8 cellular contexts compared by ENCODE assay signal in the genomic region with DNA sequence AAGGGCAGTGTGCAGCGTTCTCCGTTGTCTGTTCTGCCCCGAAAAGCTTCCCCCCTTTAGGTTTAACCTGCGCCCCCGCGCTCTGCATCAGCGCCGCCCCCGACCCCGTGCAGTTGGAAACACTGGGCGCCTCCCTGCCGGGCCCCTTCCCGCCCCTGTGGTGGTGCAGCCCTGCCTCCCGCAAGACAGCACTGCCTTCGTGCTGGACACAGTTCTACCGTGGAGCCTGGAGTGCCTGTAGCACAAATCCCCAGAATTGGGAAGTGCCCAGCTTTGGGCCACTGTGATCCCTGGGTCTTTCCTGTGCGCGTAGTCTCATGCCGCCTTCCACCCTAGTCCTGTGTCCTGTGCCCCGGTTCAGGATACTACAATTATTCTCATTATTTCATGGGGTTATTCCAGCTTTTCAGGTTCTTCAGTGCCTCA. TPM values are rescaled to one million over a fixed set of nuclear protein-coding genes. Genes with fewer than 3 reads are reported as not detected.
DNase-seq lines count a peak whose midpoint lies in the region; ATAC-seq and TF ChIP-seq lines count a peak whose summit lies in the region.
"Not testable (repeated sequence)": the region's sequence is repeated elsewhere in the genome, so short reads cannot be mapped to it uniquely, and the experiment has no call there.

No MANE protein-coding gene starts in this region.

- H3K27me3 Mint-ChIP-seq in CD8-positive, alpha-beta T cell (ENCODE audit: low read depth); naive B cell; stimulated activated naive B cell treated with anti-CD40 and anti-IgM and Interleukin-4, amounts not matched to agents 10 μg/mL and 1 μg/mL and 100 μg/mL, for 72 hours: not testable (repeated sequence)

- intact Hi-C loops in CD8-positive, alpha-beta T cell (cut with DNase I, micrococcal nuclease); PC-9 (cut with micrococcal nuclease; ENCODE audit: unreplicated experiment); cardiac septum (cut with DNase I): not testable (repeated sequence)

- not testable (repeated sequence) for H3K9me3 ChIP-seq in CD8-positive, alpha-beta T cell (ENCODE audit: low read length); PC-9 (ENCODE audit: insufficient read depth, low read depth)

- not testable (repeated sequence) for ATAC-seq in CD8-positive, alpha-beta T cell; naive B cell (ENCODE audit: low read depth in 2 of 2)
- peak in 1 of 2 donors; percentile 29 for ATAC-seq in stimulated activated naive B cell treated with anti-CD40 and anti-IgM and Interleukin-4, amounts not matched to agents 10 μg/mL and 1 μg/mL and 100 μg/mL, for 72 hours (replicated peaks)

- H3K27ac ChIP-seq in CD8-positive, alpha-beta T cell (ENCODE audit: low read depth, low read length) = not testable (repeated sequence)
- H3K27ac ChIP-seq in PC-9 = 0 out of 2 replicates have a peak overlapping the region, but pooled peaks have one; percentile 39

- peak overlapping the region; percentile 95 for H3K4me2 ChIP-seq in PC-9

- not testable (repeated sequence) for H3K79me2 ChIP-seq in PC-9 (ENCODE audit: low read depth)

- not testable (repeated sequence) for H3F3A ChIP-seq in PC-9 (ENCODE audit: insufficient read depth, low read depth)

- not testable (repeated sequence) for BruUV-seq in PC-9 (replicated peaks; lab: Mats Ljungman, UMichigan)

- peaks cover 20% of the 10 kb centered on the region for H3K4me1 Mint-ChIP-seq in CD8-positive, alpha-beta T cell (ENCODE audit: low read depth)
- peaks cover 0 to 20% (median 6%) of the 10 kb centered on the region in 3 donors for H3K4me1 Mint-ChIP-seq in naive B cell
- peaks cover 11 to 15% of the 10 kb centered on the region in 2 donors for H3K4me1 Mint-ChIP-seq in stimulated activated naive B cell treated with anti-CD40 and anti-IgM and Interleukin-4, amounts not matched to agents 10 μg/mL and 1 μg/mL and 100 μg/mL, for 72 hours

- H3K4me3 Mint-ChIP-seq in CD8-positive, alpha-beta T cell = peak overlapping the region; percentile 74
- peak overlapping the region; percentile 48 to 92 (median 76) for H3K4me3 Mint-ChIP-seq in naive B cell
- peak overlapping the region; percentile 72 to 84 for H3K4me3 Mint-ChIP-seq in stimulated activated naive B cell treated with anti-CD40 and anti-IgM and Interleukin-4, amounts not matched to agents 10 μg/mL and 1 μg/mL and 100 μg/mL, for 72 hours

- peak overlapping the region; percentile 74; the same call in 1 of the 2 replicates for H2AFZ ChIP-seq in PC-9

- H3K27me3 ChIP-seq in CD8-positive, alpha-beta T cell (ENCODE audit: insufficient read depth, low read length); PC-9 (ENCODE audit: insufficient read depth, low read depth): not testable (repeated sequence)

- CTCF ChIA-PET in CD8-positive, alpha-beta T cell (lab: Charles Lee); PC-9 (lab: Charles Lee): not testable (repeated sequence)

- peak in 1 of 7 experiments; percentile 50 for DNase-seq in CD8-positive, alpha-beta T cell
- DNase-seq in PC-9 (peak; percentile 36 to 61), cardiac septum (ENCODE audit: low spot score) (peak; percentile 73)
- DNase-seq in activated CD8-positive, alpha-beta memory T cell treated with anti-CD3 and anti-CD28 coated beads, Interleukin-2, amount 50 U/mL, for 4 hours = peak; percentile 55
- DNase-seq in activated naive CD8-positive, alpha-beta T cell treated with anti-CD3 and anti-CD28 coated beads, Interleukin-2, amount 50 U/mL, for 16 hours (ENCODE audit: low read depth, low spot score) = peak; percentile 9
- not testable (repeated sequence) for DNase-seq in naive B cell
- peak; percentile 71 for DNase-seq in stimulated activated CD4-positive, alpha-beta T cell treated with anti-CD3 and anti-CD28 coated beads, Interleukin-15, amount 100 ng/mL, for 24 hours
- peak; percentile 32 for DNase-seq in stimulated activated naive B cell treated with anti-CD40 and anti-IgM and Interleukin-4, amounts not matched to agents 10 μg/mL and 1 μg/mL and 100 μg/mL, for 72 hours

- not testable (repeated sequence) for H3K9me2 ChIP-seq in PC-9 (ENCODE audit: insufficient read depth)

- H3K9me3 Mint-ChIP-seq in CD8-positive, alpha-beta T cell; naive B cell; stimulated activated naive B cell treated with anti-CD40 and anti-IgM and Interleukin-4, amounts not matched to agents 10 μg/mL and 1 μg/mL and 100 μg/mL, for 72 hours: not testable (repeated sequence)

- H3K27ac Mint-ChIP-seq in CD8-positive, alpha-beta T cell = peak overlapping the region; percentile 77
- peak overlapping the region in 5 of 6 donors; percentile 54 to 90 (median 81) for H3K27ac Mint-ChIP-seq in naive B cell
- H3K27ac Mint-ChIP-seq in stimulated activated naive B cell treated with anti-CD40 and anti-IgM and Interleukin-4, amounts not matched to agents 10 μg/mL and 1 μg/mL and 100 μg/mL, for 72 hours = peak overlapping the region; percentile 85

- POLR2A ChIA-PET in CD8-positive, alpha-beta T cell (lab: Charles Lee); PC-9 (lab: Charles Lee; ENCODE audit: unreplicated experiment): not testable (repeated sequence)

- H3K4me1 ChIP-seq in CD8-positive, alpha-beta T cell (ENCODE audit: insufficient read depth, low read length) = not testable (repeated sequence)
- H3K4me1 ChIP-seq in PC-9 (replicated peaks; ENCODE audit: insufficient read depth) = peaks cover 13% of the 10 kb centered on the region

- H4K20me1 ChIP-seq in PC-9 (ENCODE audit: insufficient read depth) = not testable (repeated sequence)

- not testable (repeated sequence) for H3K36me3 ChIP-seq in CD8-positive, alpha-beta T cell (ENCODE audit: insufficient read depth, low read length); PC-9 (ENCODE audit: low read depth)

- not testable (repeated sequence) for H3K4me3 ChIP-seq in CD8-positive, alpha-beta T cell (ENCODE audit: low read depth, low read length)
- H3K4me3 ChIP-seq in PC-9 = peak overlapping the region; percentile 78

- peaks cover 11% of the 10 kb centered on the region for H3K36me3 Mint-ChIP-seq in CD8-positive, alpha-beta T cell
- H3K36me3 Mint-ChIP-seq in naive B cell = not testable (repeated sequence)
- peaks cover 18 to 28% of the 10 kb centered on the region in 2 donors for H3K36me3 Mint-ChIP-seq in stimulated activated naive B cell treated with anti-CD40 and anti-IgM and Interleukin-4, amounts not matched to agents 10 μg/mL and 1 μg/mL and 100 μg/mL, for 72 hours

- TF ChIP-seq CTCF in CD8-positive, alpha-beta T cell (IDR thresholded peaks at IDR 0.05); PC-9 (conservative IDR thresholded peaks at IDR 0.05): not testable (repeated sequence)

RNA-seq across cellular contexts. Expression of a gene that starts 47.1 kb away (rescaled TPM):
- 100 to 1,000 TPM; 127 to 130 TPM for total RNA-seq in CD8-positive, alpha-beta T cell
- total RNA-seq in PC-9 (2021) = 118 and 125 TPM in 2 replicates
- 48.3 TPM for total RNA-seq in cardiac septum
- polyA plus RNA-seq in naive B cell (ENCODE audit: low read depth in 6 of 6) = 1 to 10 TPM; 1.1 to 4.8 (median 2.3) TPM
